8 cellular contexts compared by ENCODE assay signal in the genomic region with DNA sequence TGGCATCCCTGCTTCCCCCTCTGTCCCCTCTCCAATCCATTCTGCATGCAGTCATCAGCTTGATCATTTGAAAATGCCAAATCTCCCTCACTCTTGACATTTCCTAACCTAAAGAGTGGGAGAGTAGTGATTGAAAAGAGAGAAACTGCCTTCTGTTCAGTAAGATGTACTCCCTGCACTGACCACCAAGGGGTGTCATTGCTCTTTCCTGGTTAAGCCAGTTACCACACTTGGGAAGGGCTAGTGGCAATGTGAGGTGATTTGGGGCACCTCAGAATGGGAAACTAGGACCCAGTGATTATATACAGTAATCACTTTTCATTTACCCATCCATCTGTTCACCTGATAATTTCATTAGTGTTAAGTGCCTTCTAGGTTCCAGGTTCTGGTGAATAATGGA. TPM values are rescaled to one million over a fixed set of nuclear protein-coding genes. Genes with fewer than 3 reads are reported as not detected.
DNase-seq lines count a peak whose midpoint lies in the region; ATAC-seq, FAIRE-seq and TF ChIP-seq lines count a peak whose summit lies in the region.

No MANE protein-coding gene starts in this region.

- CTCF ChIA-PET in BJ (lab: Yijun Ruan, JAX) (interaction anchor here (0.6 to 5.2 kb wide), 23 partner anchors 9 to 1432 kb away, joined by 3 to 82 read pairs (median 5); a partner anchor contains a TSS), GM12878 (lab: Yijun Ruan, JAX) (interaction anchor here (0.7 to 3.0 kb wide), 31 partner anchors 9 to 637 kb away, joined by 3 to 60 read pairs (median 4); a partner anchor contains a TSS)

- intact Hi-C loops in GM12878 (cut with micrococcal nuclease; ENCODE audit: unreplicated experiment) = loop anchor here (1.0 to 2.0 kb wide), 2 partner anchors 135 to 295 kb away; no protein-coding TSS in a partner anchor

- H2AFZ ChIP-seq in GM12878 (ENCODE audit: control insufficient read depth, low read depth, low read length) = no peak overlapping the region

- peak; percentile 79 for TF ChIP-seq CTCF in BJ (IDR thresholded peaks at IDR 0.05; ENCODE audit: insufficient read depth, low read depth, low read length)
- TF ChIP-seq CTCF in GM12874 (IDR thresholded peaks at IDR 0.05; ENCODE audit: insufficient read depth, low read depth, low read length) = peak; percentile 62
- TF ChIP-seq CTCF in GM12878 (IDR thresholded peaks at IDR 0.05 in 2 of 3, conservative IDR thresholded peaks at IDR 0.05 in 1 of 3; ENCODE audit: control insufficient read depth in 2 of 3, extremely low read depth in 1 of 3, insufficient read depth in 1 of 3, low read depth in 3 of 3, low read length in 3 of 3) = peak; percentile 69 to 76 (median 71)
- TF ChIP-seq CTCF in upper lobe of left lung (IDR thresholded peaks at IDR 0.05) = peak; percentile 28 to 63 (median 40)

- BruUV-seq in GM12878 (replicated peaks; lab: Mats Ljungman, UMichigan) = no TSS peak

- TF ChIP-seq RAD21 in GM12878 (IDR thresholded peaks at IDR 0.05; ENCODE audit: insufficient read depth, low read depth, low read length) = peak; percentile 85

- H3K36me3 ChIP-seq in BJ (ENCODE audit: control insufficient read depth, insufficient read depth, low read length) = peaks cover 21% of the 10 kb centered on the region
- peaks cover 10 to 29% of the 10 kb centered on the region in 2 experiments for H3K36me3 ChIP-seq in GM12878 (ENCODE audit: control insufficient read depth in 2 of 2, insufficient read depth in 2 of 2, low read length in 1 of 2)
- peaks cover 15 to 55% (median 29%) of the 10 kb centered on the region in 4 donors for H3K36me3 ChIP-seq in upper lobe of left lung

- no peak overlapping the region for H3K4me2 ChIP-seq in GM12878 (ENCODE audit: control insufficient read depth, insufficient read depth)

- SMC1A ChIA-PET in GM12878 (lab: Charles Lee; ENCODE audit: uncharacterized antibody, unreplicated experiment) = interaction anchor here (0.9 to 5.6 kb wide), 14 partner anchors 10 to 299 kb away, joined by 3 to 53 read pairs (median 5); a partner anchor contains a TSS

- H3K4me1 ChIP-seq in GM12878 (ENCODE audit: control insufficient read depth, insufficient read depth, low read length) = peaks cover 5% of the 10 kb centered on the region; the same call in 1 of the 2 replicates
- H3K4me1 ChIP-seq in upper lobe of left lung = no peaks in the 10 kb centered on the region

- POLR2A ChIA-PET in BJ (lab: Charles Lee) = no interaction called here
- POLR2A ChIA-PET in GM12878 (lab: Charles Lee) = interaction anchor here (0.9 to 1.9 kb wide), 3 partner anchors 9 to 296 kb away, joined by 3 to 7 read pairs (median 4); a partner anchor contains a TSS

- FAIRE-seq in GM12878 (lab: Jason Lieb, UNC) = peak; percentile 75

- H3K4me3 ChIP-seq in BJ (ENCODE audit: low read depth, low read length) (no peak overlapping the region), GM12878 (no peak overlapping the region), upper lobe of left lung (no peak overlapping the region)

- H3K79me2 ChIP-seq in GM12878 (ENCODE audit: control insufficient read depth, insufficient read depth, low read length) = no peaks in the 10 kb centered on the region

- DNase-seq in BJ (ENCODE audit: low read depth) = no peak
- peak; percentile 88 for DNase-seq in NCI-H748 treated with DMSO at 0.1 percent for 48 hours (lab: John Stamatoyannopoulos, UW)
- DNase-seq in GM12878 (ENCODE audit: low read depth, low spot score) = no peak
- DNase-seq in iris pigment epithelial cell (ENCODE audit: low read depth) = peak; percentile 50
- DNase-seq in upper lobe of left lung = no peak
- no peak for DNase-seq in activated CD8-positive, alpha-beta memory T cell treated with anti-CD3 and anti-CD28 coated beads for 24 hours
- DNase-seq in islet precursor cell = no peak

- ATAC-seq in GM12878 = peak; percentile 77
- peak in 1 of 2 donors; percentile 77 for ATAC-seq in upper lobe of left lung (ENCODE audit: low FRiP score in 2 of 2)

- in situ Hi-C loops in GM12878 (cut with MboI) = no loop called here

- no peak overlapping the region for H3K9ac ChIP-seq in GM12878 (ENCODE audit: control insufficient read depth, insufficient read depth, low read length)

- no peaks in the 10 kb centered on the region for H3K9me3 ChIP-seq in GM12878 (replicated peaks; ENCODE audit: control insufficient read depth, insufficient read depth, low read length)
- no peaks in the 10 kb centered on the region for H3K9me3 ChIP-seq in upper lobe of left lung

- TF ChIP-seq POLR2A in GM12878 (IDR thresholded peaks at IDR 0.05; ENCODE audit: low read depth, low read length) (no peak), upper lobe of left lung (IDR thresholded peaks at IDR 0.05) (no peak)

- RAD21 ChIA-PET in GM12878 (lab: Charles Lee; ENCODE audit: unreplicated experiment) = interaction anchor here (0.8 to 5.2 kb wide), 9 partner anchors 10 to 296 kb away, joined by 3 to 92 read pairs (median 4); a partner anchor contains a TSS

- no peaks in the 10 kb centered on the region for H4K20me1 ChIP-seq in GM12878 (ENCODE audit: control insufficient read depth, insufficient read depth)

- H3K27ac ChIP-seq in GM12878 (ENCODE audit: control insufficient read depth, insufficient read depth) = no peak overlapping the region
- H3K27ac ChIP-seq in upper lobe of left lung = no peak overlapping the region

- TF ChIP-seq EP300 in GM12878 (IDR thresholded peaks at IDR 0.05; ENCODE audit: borderline replicate concordance in 1 of 2, control insufficient read depth in 1 of 2, low read depth in 2 of 2, low read length in 2 of 2) (no peak), upper lobe of left lung (IDR thresholded peaks at IDR 0.05) (no peak)

- H3K27me3 ChIP-seq in BJ (ENCODE audit: control insufficient read depth, insufficient read depth, low read length) (no peaks in the 10 kb centered on the region), GM12878 (replicated peaks in 1 of 2; ENCODE audit: control insufficient read depth in 2 of 2, insufficient read depth in 2 of 2, low read length in 1 of 2) (no peaks in the 10 kb centered on the region), upper lobe of left lung (no peaks in the 10 kb centered on the region)

RNA-seq across cellular contexts. Expression of a gene that starts 6.9 kb away (rescaled TPM):
- polyA plus RNA-seq in BJ (2011; rRNA removed) = not detected in 2 replicates
- polyA minus RNA-seq in BJ (2011; rRNA and poly(A)+ RNA removed) = 0.15 TPM in 1 of 2 replicates, not detected in the other
- total RNA-seq in GM12878 (2013; cell fraction: nucleolus; rRNA removed) = 0.54 and 0.78 TPM in 2 replicates
- total RNA-seq in GM12878 (2014; rRNA removed) = 0.05 and 0.06 TPM in 2 replicates
- total RNA-seq in GM12878 (2014; rRNA removed; fragmentation: Illumina TruSeq; extraction: Trizol) = 0.04 and 0.09 TPM in 2 replicates
- total RNA-seq in GM12878 (2021) = 0.13 and 0.18 TPM in 2 replicates
- 0.07 TPM for polyA plus RNA-seq in GM12878 (2011; ENCODE audit: low read depth)
- polyA plus RNA-seq in GM12878 (2011; rRNA removed) = 0.07 and 0.12 TPM in 2 replicates
- 0.03 and 0.04 TPM in 2 replicates for polyA plus RNA-seq in GM12878 (2011; cell fraction: cytosol; rRNA removed)
- polyA plus RNA-seq in GM12878 (2011; cell fraction: nucleus; rRNA removed) = 0.21 and 0.32 TPM in 2 replicates
- polyA plus RNA-seq in GM12878 (2012) = 0.11 and 0.18 TPM in 2 replicates
- 0.06 TPM in 1 of 2 replicates, not detected in the other for polyA plus RNA-seq in GM12878 (2014; fragmentation: Illumina TruSeq; extraction: Trizol)
- polyA plus RNA-seq in GM12878 (2014; fragmentation: Nextera tagmentation; extraction: Ambion mirVana) = under 1 TPM; 0.02 to 0.06 TPM
- 0.03 and 0.06 TPM in 2 replicates for polyA plus RNA-seq in GM12878 (2014; rRNA removed)
- under 1 TPM in 1 of 2 experiments, not detected in 1; 0.26 TPM for polyA plus RNA-seq in GM12878 (2016; fragmentation: Nextera tagmentation; extraction: Ambion mirVana)
- 0.05 TPM in 1 of 2 replicates, not detected in the other for polyA minus RNA-seq in GM12878 (2011; rRNA and poly(A)+ RNA removed)
- polyA minus RNA-seq in GM12878 (2011; cell fraction: cytosol; rRNA and poly(A)+ RNA removed) = not detected in 2 replicates
- polyA minus RNA-seq in GM12878 (2011; cell fraction: nucleus; rRNA and poly(A)+ RNA removed) = 0.24 TPM in 1 of 2 replicates, not detected in the other
- 1 to 10 TPM in 1 of 6 donors, under 1 TPM in 3, not detected in 2; 0.07 to 2.1 (median 0.14) TPM for total RNA-seq in upper lobe of left lung

RNA-seq across cellular contexts. Expression of a gene that starts 10.8 kb away (rescaled TPM):
- polyA plus RNA-seq in BJ (2011; rRNA removed) = 2.0 and 4.2 TPM in 2 replicates
- polyA minus RNA-seq in BJ (2011; rRNA and poly(A)+ RNA removed) = 0.66 and 1.0 TPM in 2 replicates
- total RNA-seq in GM12878 (2013; cell fraction: nucleolus; rRNA removed) = 19.2 and 22.0 TPM in 2 replicates
- total RNA-seq in GM12878 (2014; rRNA removed) = 5.0 and 5.7 TPM in 2 replicates
- 6.5 and 7.9 TPM in 2 replicates for total RNA-seq in GM12878 (2014; rRNA removed; fragmentation: Illumina TruSeq; extraction: Trizol)
- 4.4 and 7.0 TPM in 2 replicates for total RNA-seq in GM12878 (2021)
- polyA plus RNA-seq in GM12878 (2011; ENCODE audit: low read depth) = 2.5 TPM
- 9.7 and 11.8 TPM in 2 replicates for polyA plus RNA-seq in GM12878 (2011; rRNA removed)
- 5.9 and 9.3 TPM in 2 replicates for polyA plus RNA-seq in GM12878 (2011; cell fraction: cytosol; rRNA removed)
- 5.0 and 8.3 TPM in 2 replicates for polyA plus RNA-seq in GM12878 (2011; cell fraction: nucleus; rRNA removed)
- polyA plus RNA-seq in GM12878 (2012) = 4.8 and 5.2 TPM in 2 replicates
- 4.5 and 8.7 TPM in 2 replicates for polyA plus RNA-seq in GM12878 (2014; fragmentation: Illumina TruSeq; extraction: Trizol)
- 1 to 10 TPM; 1.2 to 3.3 TPM for polyA plus RNA-seq in GM12878 (2014; fragmentation: Nextera tagmentation; extraction: Ambion mirVana)
- 4.6 and 5.1 TPM in 2 replicates for polyA plus RNA-seq in GM12878 (2014; rRNA removed)
- 10 to 100 TPM in 1 of 2 experiments, 1 to 10 TPM in 1; 8.1 to 10.7 TPM for polyA plus RNA-seq in GM12878 (2016; fragmentation: Nextera tagmentation; extraction: Ambion mirVana)
- 3.7 and 3.9 TPM in 2 replicates for polyA minus RNA-seq in GM12878 (2011; rRNA and poly(A)+ RNA removed)
- 0.53 and 0.94 TPM in 2 replicates for polyA minus RNA-seq in GM12878 (2011; cell fraction: cytosol; rRNA and poly(A)+ RNA removed)
- polyA minus RNA-seq in GM12878 (2011; cell fraction: nucleus; rRNA and poly(A)+ RNA removed) = 2.8 and 7.2 TPM in 2 replicates
- 1 to 10 TPM in 5 of 6 donors, under 1 TPM in 1; 0.55 to 7.4 (median 2.5) TPM for total RNA-seq in upper lobe of left lung

RNA-seq across cellular contexts. Expression of a gene that starts 11.0 kb away (rescaled TPM):
- 167 and 228 TPM in 2 replicates for polyA plus RNA-seq in BJ (2011; rRNA removed)
- 148 and 216 TPM in 2 replicates for polyA minus RNA-seq in BJ (2011; rRNA and poly(A)+ RNA removed)
- 58.7 and 59.7 TPM in 2 replicates for total RNA-seq in GM12878 (2013; cell fraction: nucleolus; rRNA removed)
- total RNA-seq in GM12878 (2014; rRNA removed) = 25.7 and 26.3 TPM in 2 replicates
- total RNA-seq in GM12878 (2014; rRNA removed; fragmentation: Illumina TruSeq; extraction: Trizol) = 15.3 and 16.3 TPM in 2 replicates
- total RNA-seq in GM12878 (2021) = 40.1 and 42.4 TPM in 2 replicates
- 9.4 TPM for polyA plus RNA-seq in GM12878 (2011; ENCODE audit: low read depth)
- 18.0 and 28.8 TPM in 2 replicates for polyA plus RNA-seq in GM12878 (2011; rRNA removed)
- polyA plus RNA-seq in GM12878 (2011; cell fraction: cytosol; rRNA removed) = 31.3 and 45.3 TPM in 2 replicates
- 260 and 270 TPM in 2 replicates for polyA plus RNA-seq in GM12878 (2011; cell fraction: nucleus; rRNA removed)
- polyA plus RNA-seq in GM12878 (2012) = 16.4 and 22.4 TPM in 2 replicates
- 21.3 and 23.2 TPM in 2 replicates for polyA plus RNA-seq in GM12878 (2014; fragmentation: Illumina TruSeq; extraction: Trizol)
- polyA plus RNA-seq in GM12878 (2014; fragmentation: Nextera tagmentation; extraction: Ambion mirVana) = 1 to 10 TPM in 1 of 2 experiments, under 1 TPM in 1; 0.72 to 3.1 TPM
- 31.4 and 34.9 TPM in 2 replicates for polyA plus RNA-seq in GM12878 (2014; rRNA removed)
- polyA plus RNA-seq in GM12878 (2016; fragmentation: Nextera tagmentation; extraction: Ambion mirVana) = 10 to 100 TPM; 25.7 to 26.9 TPM
- polyA minus RNA-seq in GM12878 (2011; rRNA and poly(A)+ RNA removed) = 28.2 and 32.0 TPM in 2 replicates
- 10.7 and 12.6 TPM in 2 replicates for polyA minus RNA-seq in GM12878 (2011; cell fraction: cytosol; rRNA and poly(A)+ RNA removed)
- 47.3 and 60.6 TPM in 2 replicates for polyA minus RNA-seq in GM12878 (2011; cell fraction: nucleus; rRNA and poly(A)+ RNA removed)
- total RNA-seq in upper lobe of left lung = 10 to 100 TPM; 21.0 to 58.7 (median 35.3) TPM

RNA-seq across cellular contexts. Expression of a gene that starts 37.8 kb away (rescaled TPM):
- polyA plus RNA-seq in BJ (2011; rRNA removed) (not detected in 2 replicates), GM12878 (2011; rRNA removed) (not detected in 2 replicates), GM12878 (2014; fragmentation: Illumina TruSeq; extraction: Trizol) (not detected in 2 replicates), GM12878 (2014; fragmentation: Nextera tagmentation; extraction: Ambion mirVana) (not detected), GM12878 (2014; rRNA removed) (not detected in 2 replicates), GM12878 (2016; fragmentation: Nextera tagmentation; extraction: Ambion mirVana) (not detected)
- polyA minus RNA-seq in BJ (2011; rRNA and poly(A)+ RNA removed) = not detected in 2 replicates
- not detected in 2 replicates for total RNA-seq in GM12878 (2013; cell fraction: nucleolus; rRNA removed)
- total RNA-seq in GM12878 (2014; rRNA removed) (not detected in 2 replicates), GM12878 (2014; rRNA removed; fragmentation: Illumina TruSeq; extraction: Trizol) (not detected in 2 replicates), GM12878 (2021) (not detected in 2 replicates), upper lobe of left lung (not detected)
- not detected for polyA plus RNA-seq in GM12878 (2011; ENCODE audit: low read depth)
- polyA plus RNA-seq in GM12878 (2011; cell fraction: cytosol; rRNA removed) = not detected in 2 replicates
- polyA plus RNA-seq in GM12878 (2011; cell fraction: nucleus; rRNA removed) = not detected in 2 replicates
- not detected in 2 replicates for polyA plus RNA-seq in GM12878 (2012)
- polyA minus RNA-seq in GM12878 (2011; rRNA and poly(A)+ RNA removed) = 0.05 TPM in 1 of 2 replicates, not detected in the other
- not detected in 2 replicates for polyA minus RNA-seq in GM12878 (2011; cell fraction: cytosol; rRNA and poly(A)+ RNA removed)
- not detected in 2 replicates for polyA minus RNA-seq in GM12878 (2011; cell fraction: nucleus; rRNA and poly(A)+ RNA removed)

RNA-seq across cellular contexts. Expression of a gene that starts 39.1 kb away (rescaled TPM):
- 24.4 and 26.5 TPM in 2 replicates for polyA plus RNA-seq in BJ (2011; rRNA removed)
- polyA minus RNA-seq in BJ (2011; rRNA and poly(A)+ RNA removed) = 10.9 and 14.7 TPM in 2 replicates
- total RNA-seq in GM12878 (2013; cell fraction: nucleolus; rRNA removed) = 4.3 and 5.4 TPM in 2 replicates
- total RNA-seq in GM12878 (2014; rRNA removed) = 4.9 and 5.3 TPM in 2 replicates
- total RNA-seq in GM12878 (2014; rRNA removed; fragmentation: Illumina TruSeq; extraction: Trizol) = 5.3 TPM in 2 replicates
- total RNA-seq in GM12878 (2021) = 5.7 and 5.8 TPM in 2 replicates
- 3.4 TPM for polyA plus RNA-seq in GM12878 (2011; ENCODE audit: low read depth)
- polyA plus RNA-seq in GM12878 (2011; rRNA removed) = 2.5 and 2.9 TPM in 2 replicates
- 2.1 and 2.8 TPM in 2 replicates for polyA plus RNA-seq in GM12878 (2011; cell fraction: cytosol; rRNA removed)
- 3.1 and 3.6 TPM in 2 replicates for polyA plus RNA-seq in GM12878 (2011; cell fraction: nucleus; rRNA removed)
- 3.6 and 3.8 TPM in 2 replicates for polyA plus RNA-seq in GM12878 (2012)
- 6.8 TPM in 2 replicates for polyA plus RNA-seq in GM12878 (2014; fragmentation: Illumina TruSeq; extraction: Trizol)
- 1 to 10 TPM; 1.4 to 2.2 TPM for polyA plus RNA-seq in GM12878 (2014; fragmentation: Nextera tagmentation; extraction: Ambion mirVana)
- polyA plus RNA-seq in GM12878 (2014; rRNA removed) = 4.6 and 6.0 TPM in 2 replicates
- 1 to 10 TPM; 2.7 to 3.4 TPM for polyA plus RNA-seq in GM12878 (2016; fragmentation: Nextera tagmentation; extraction: Ambion mirVana)
- 2.3 and 2.5 TPM in 2 replicates for polyA minus RNA-seq in GM12878 (2011; rRNA and poly(A)+ RNA removed)
- polyA minus RNA-seq in GM12878 (2011; cell fraction: cytosol; rRNA and poly(A)+ RNA removed) = 1.5 and 2.4 TPM in 2 replicates
- polyA minus RNA-seq in GM12878 (2011; cell fraction: nucleus; rRNA and poly(A)+ RNA removed) = 1.3 and 3.3 TPM in 2 replicates
- 10 to 100 TPM; 11.6 to 41.9 (median 14.9) TPM for total RNA-seq in upper lobe of left lung

Comparison
In these comparisons a context has a peak if more than half of its experiments do, and no peak if none do; other contexts are left out.
1. DNase-seq: peak in NCI-H748 treated with DMSO at 0.1 percent for 48 hours (single experiment) and iris pigment epithelial cell (single experiment); none in BJ (single experiment), GM12878 (single experiment), upper lobe of left lung (0 of 2), activated CD8-positive, alpha-beta memory T cell treated with anti-CD3 and anti-CD28 coated beads for 24 hours (single experiment) and islet precursor cell (single experiment).
2. Peak in every context shown above with its lines, with median percentiles within 50 percentile points of each other: CTCF ChIP-seq.